1 cellular context compared by ENCODE assay signal in genomic region chr10:11223081-11223480, GRCh38.
TF ChIP-seq lines count a peak whose summit lies in the region.

No MANE protein-coding gene starts in this region.

TF ChIP-seq in H1, 55 proteins besides CTCF, POLR2A, EP300 and RAD21:
- no peak for TF ChIP-seq NRF1 (IDR thresholded peaks at IDR 0.05; ENCODE audit: low read depth, low read length)
- TF ChIP-seq YY1 (IDR thresholded peaks at IDR 0.05; ENCODE audit: low read depth, low read length), result no peak
- no peak for TF ChIP-seq EZH2 (IDR thresholded peaks at IDR 0.05; ENCODE audit: low read depth, low read length, severe bottlenecking)
- no peak for TF ChIP-seq CBX5 (IDR thresholded peaks at IDR 0.05; ENCODE audit: low read depth, low read length)
- no peak for TF ChIP-seq CBX8 (IDR thresholded peaks at IDR 0.05; ENCODE audit: borderline replicate concordance, low read depth, low read length)
- TF ChIP-seq JUN (IDR thresholded peaks at IDR 0.05; ENCODE audit: low read depth, low read length), result no peak
- no peak for TF ChIP-seq RFX5 (IDR thresholded peaks at IDR 0.05; ENCODE audit: borderline replicate concordance, low read depth, low read length)
- TF ChIP-seq CEBPB (IDR thresholded peaks at IDR 0.05; ENCODE audit: low read depth, low read length), result no peak
- TF ChIP-seq TEAD4 (IDR thresholded peaks at IDR 0.05; ENCODE audit: low read depth, low read length), result no peak
- no peak for TF ChIP-seq SP1 (IDR thresholded peaks at IDR 0.05; ENCODE audit: low read depth, low read length)
- no peak for TF ChIP-seq JUND (IDR thresholded peaks at IDR 0.05; ENCODE audit: low read length)
- TF ChIP-seq SRF (IDR thresholded peaks at IDR 0.05; ENCODE audit: low read depth, low read length), result no peak
- TF ChIP-seq E2F6 (IDR thresholded peaks at IDR 0.05), result no peak
- TF ChIP-seq HDAC2 (IDR thresholded peaks at IDR 0.05; ENCODE audit: borderline replicate concordance in 1 of 2, low read depth in 2 of 2, low read length in 2 of 2), result no peak
